In genomic region chr2:238523158-238524110, GRCh38 we compare ENCODE assay signal across 11 cellular contexts.
DNase-seq lines count a peak whose midpoint lies in the region; ATAC-seq and TF ChIP-seq lines count a peak whose summit lies in the region.
"Had no signal": no experiment of that assay in that cellular context is flagged by ENCODE, and none has a peak within 500 bp of the region (broad histone marks: within the 10 kb centered on the region; RNA-seq: fewer than 3 reads in every experiment).

No MANE protein-coding gene starts in this region.

- H3K4me3 ChIP-seq in GM23248, result no peak overlapping the region
- H3K4me3 ChIP-seq in WERI-Rb-1 (ENCODE audit: low read depth, low read length), result no peak overlapping the region
- no peak overlapping the region for H3K4me3 ChIP-seq in gastrocnemius medialis
- H3K4me3 ChIP-seq: body of pancreas, stomach had no signal

- H3K9ac ChIP-seq in GM23248, result peak overlapping the region; percentile 1; the same call in 1 of the 2 replicates

- 23 to 27% methylated on average over 39 to 40 of the region's 40 CpGs for WGBS in GM23248 (ENCODE audit: low coverage in 1 of 2, low lambda C conversion rate in 2 of 2, missing lambda C conversion rate in 2 of 2), 2 experiments

- peaks cover 17% of the 10 kb centered on the region for H3F3A ChIP-seq in GM23248 (ENCODE audit: insufficient read depth)

- TF ChIP-seq CTCF in WERI-Rb-1 (IDR thresholded peaks at IDR 0.05; ENCODE audit: low read depth, low read length) (0 out of 2 replicates have a peak, but pooled peaks have one; percentile 8), gastrocnemius medialis (IDR thresholded peaks at IDR 0.05 in 4 of 5, conservative IDR thresholded peaks at IDR 0.05 in 1 of 5) (no peak)

- H3K9me2 ChIP-seq in GM23248 (ENCODE audit: insufficient read depth), result no peaks in the 10 kb centered on the region

- intact Hi-C loops in left cardiac atrium (cut with DNase I) (loop anchor here in 1 of 2 donors (5.0 kb wide), 1 partner anchor 264 kb away; no protein-coding TSS in a partner anchor), gastrocnemius medialis (cut with DNase I; ENCODE audit: low total_unique reads) (no loop called here)

- H2AFZ ChIP-seq in GM23248, result 0 out of 2 replicates have a peak overlapping the region, but pooled peaks have one; percentile 17

- H3K27ac ChIP-seq in GM23248 (no peak overlapping the region), WERI-Rb-1 (no peak overlapping the region), gastrocnemius medialis (no peak overlapping the region)
- H3K27ac ChIP-seq: body of pancreas, stomach had no signal

- TF ChIP-seq POLR2A in gastrocnemius medialis (IDR thresholded peaks at IDR 0.05), result no peak

- peak overlapping the region; percentile 21 for H3K4me2 ChIP-seq in GM23248 (ENCODE audit: unreplicated experiment)

- H3K36me3 ChIP-seq in GM23248 (ENCODE audit: low read depth) (no peaks in the 10 kb centered on the region), WERI-Rb-1 (no peaks in the 10 kb centered on the region), gastrocnemius medialis (no peaks in the 10 kb centered on the region)
- H3K36me3 ChIP-seq: stomach had no signal

- ATAC-seq in left cardiac atrium (peak; percentile 15 to 33), gastrocnemius medialis (peak; percentile 30 to 62), HG02970 (IDR thresholded peaks at IDR 0.05; ENCODE audit: low FRiP score, unreplicated experiment) (no peak)
- ATAC-seq: body of pancreas had no signal

- H4K20me1 ChIP-seq in GM23248 (ENCODE audit: insufficient read depth), result no peaks in the 10 kb centered on the region

- H3K4me1 ChIP-seq in GM23248 (ENCODE audit: insufficient read depth) (peaks cover 17% of the 10 kb centered on the region), gastrocnemius medialis (peaks cover 0 to 3% of the 10 kb centered on the region in 2 donors)
- H3K4me1 ChIP-seq: body of pancreas had no signal

- 0 out of 2 replicates have a peak, but pooled peaks cover 9% of the 10 kb centered on the region for H3K79me2 ChIP-seq in GM23248 (ENCODE audit: insufficient read depth)

- in situ Hi-C loops in GM23248 (cut with MboI) (no loop called here), gastrocnemius medialis (cut with MboI; ENCODE audit: low sequenced_read_pairs in 4 of 4) (no loop called here)

- peak; percentile 73 for DNase-seq in GM23248
- no peak for DNase-seq in WERI-Rb-1
- DNase-seq in left cardiac atrium, result no peak
- DNase-seq in gastrocnemius medialis, result peak; percentile 22 to 57
- DNase-seq in midbrain (lab: John Stamatoyannopoulos, UW), result no peak
- no peak for DNase-seq in germinal center (ENCODE audit: low spot score)
- DNase-seq in NCI-H345 (lab: John Stamatoyannopoulos, UW), result no peak
- DNase-seq: MM.1S, stomach had no signal

- H3K9me3 ChIP-seq in GM23248 (ENCODE audit: low read depth), result no peaks in the 10 kb centered on the region
- H3K9me3 ChIP-seq in WERI-Rb-1 (ENCODE audit: severe bottlenecking), result peaks cover 7% of the 10 kb centered on the region
- no peaks in the 10 kb centered on the region for H3K9me3 ChIP-seq in gastrocnemius medialis
- H3K9me3 ChIP-seq: body of pancreas had no signal

- H3K27me3 ChIP-seq in GM23248 (replicated peaks; ENCODE audit: insufficient read depth), result no peaks in the 10 kb centered on the region
- peaks cover 72% of the 10 kb centered on the region for H3K27me3 ChIP-seq in WERI-Rb-1 (ENCODE audit: insufficient read depth, low read depth, severe bottlenecking)
- peaks cover 0 to 10% (median 4%) of the 10 kb centered on the region in 3 donors for H3K27me3 ChIP-seq in gastrocnemius medialis
- H3K27me3 ChIP-seq: body of pancreas had no signal

Comparison
In these comparisons a context has a peak if more than half of its experiments do, and no peak if none do; other contexts are left out.
1. DNase-seq: peak in GM23248 (single experiment) and gastrocnemius medialis (2 of 2); none in WERI-Rb-1 (single experiment), left cardiac atrium (single experiment), midbrain (single experiment), germinal center (single experiment) and NCI-H345 (single experiment).